Comparison of ENCODE assay signal across 22 cellular contexts in genomic region chr21:36732217-36732616, GRCh38. TPM values are rescaled to one million over a fixed set of nuclear protein-coding genes. Genes with fewer than 3 reads are reported as not detected.
"Had no signal": no experiment of that assay in that cellular context is flagged by ENCODE, and none has a peak within 500 bp of the region (broad histone marks: within the 10 kb centered on the region; RNA-seq: fewer than 3 reads in every experiment).

No MANE protein-coding gene starts in this region.

- DNase-seq: activated B cell treated with CpG ODN at 0.5 μM for 24 hours; activated CD4-positive, alpha-beta T cell treated with anti-CD3 and anti-CD28 coated beads for 1 hour; activated CD4-positive, alpha-beta T cell treated with anti-CD3 and anti-CD28 coated beads, Interleukin-2, amount 10 ng/mL, durations not matched to agents 24 days and 14 days; activated CD4-positive, alpha-beta T cell treated with anti-CD3 and anti-CD28 coated beads, Interleukin-2, amount 50 U/mL, for 48 hours; activated CD8-positive, alpha-beta memory T cell treated with anti-CD3 and anti-CD28 coated beads, Interleukin-2, amount 10 ng/mL, durations not matched to agents 7 days and 5 days; activated naive CD4-positive, alpha-beta T cell; activated T-cell treated with anti-CD3 and anti-CD28 coated beads, Interleukin-2, amount 50 U/mL, for 24 hours; caudate nucleus; Kasumi-1; NCI-H1048; NCI-H146; NCI-H187 treated with DMSO at 0.1 percent for 48 hours; NCI-H2081 treated with DMSO at 0.1 percent for 48 hours; NCI-H345; NCI-H510A; NCI-H526 treated with DMSO at 0.1 percent for 48 hours; PC-9; SIG-M5; T-helper 17 cell; T-helper 9 cell had no signal

- H3K36me3 ChIP-seq: breast epithelium had no signal

- H3K27ac ChIP-seq: breast epithelium, PC-9 had no signal

- H3K4me3 ChIP-seq: breast epithelium, PC-9 had no signal

- H3K4me1 ChIP-seq: breast epithelium had no signal

RNA-seq across cellular contexts. Expression of gene SIM2, which starts 33.3 kb away (rescaled TPM):
- total RNA-seq: activated B cell treated with CpG ODN at 0.5 μM for 24 hours, aorta, T-helper 17 cell had no signal
- polyA plus RNA-seq: aorta had no signal
